Comparison of ENCODE assay signal across 16 cellular contexts in the genomic region with DNA sequence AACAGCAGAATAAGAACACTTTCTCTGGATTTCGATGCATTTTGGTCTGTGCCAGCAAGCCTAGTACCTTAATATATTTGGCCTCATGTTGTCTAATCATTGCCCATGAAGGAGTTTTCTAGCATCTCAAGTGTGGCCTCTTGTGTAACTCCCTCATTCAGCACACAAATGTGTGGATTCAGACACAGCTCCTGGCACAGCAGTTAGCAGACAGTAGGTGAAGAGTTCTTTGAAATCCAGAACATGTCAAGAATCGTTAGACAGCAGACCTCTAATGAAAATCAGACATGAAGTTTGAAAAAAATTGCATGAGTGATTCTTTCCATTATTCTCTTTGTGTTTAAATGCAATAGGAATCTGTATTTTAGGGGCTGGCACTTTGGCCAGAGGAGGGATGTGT.
DNase-seq lines count a peak whose midpoint lies in the region; ATAC-seq, FAIRE-seq and TF ChIP-seq lines count a peak whose summit lies in the region.
"Had no signal": no experiment of that assay in that cellular context is flagged by ENCODE, and none has a peak within 500 bp of the region (broad histone marks: within the 10 kb centered on the region; RNA-seq: fewer than 3 reads in every experiment).

No MANE protein-coding gene starts in this region.

- peaks cover 28% of the 10 kb centered on the region for H3K4me1 ChIP-seq in keratinocyte (ENCODE audit: control insufficient read depth, extremely low read depth, insufficient read depth, low read length)

- dilution Hi-C loops in keratinocyte (cut with MboI; ENCODE audit: extremely low pct_ligation_motif_present, low sequenced_read_pairs): no loop called here

- no peak overlapping the region for H3K4me2 ChIP-seq in keratinocyte (ENCODE audit: control insufficient read depth, extremely low read depth, insufficient read depth, low read depth, low read length)
- H3K4me2 ChIP-seq: BLaER1, GM23338 had no signal

- no peak for ATAC-seq in HG03571 (IDR thresholded peaks at IDR 0.05; ENCODE audit: unreplicated experiment)
- ATAC-seq: GM23338 had no signal

- no peaks in the 10 kb centered on the region for H3K9me3 ChIP-seq in keratinocyte (ENCODE audit: control insufficient read depth, low read depth, low read length)

- no peaks in the 10 kb centered on the region for H3K27me3 ChIP-seq in keratinocyte (ENCODE audit: control insufficient read depth, extremely low read depth, insufficient read depth, low read length)
- H3K27me3 ChIP-seq: BLaER1 had no signal

- H3K4me3 ChIP-seq in keratinocyte (ENCODE audit: control insufficient read depth in 2 of 3, extremely low read depth in 1 of 3, insufficient read depth in 2 of 3, low read depth in 1 of 3, low read length in 3 of 3): no peak overlapping the region
- H3K4me3 ChIP-seq: BLaER1, GM23338 had no signal

- H3K9me1 ChIP-seq in keratinocyte (ENCODE audit: control insufficient read depth, extremely low read depth, insufficient read depth, low read length): peaks cover 4% of the 10 kb centered on the region

- no peak overlapping the region for H2AFZ ChIP-seq in keratinocyte (ENCODE audit: control insufficient read depth, low read length)
- H2AFZ ChIP-seq: GM23338 had no signal

- H3K27ac ChIP-seq in keratinocyte (ENCODE audit: control insufficient read depth, insufficient read depth, low read length) (no peak overlapping the region), substantia nigra (ENCODE audit: low read depth, low read length, poor library complexity, severe bottlenecking) (peak overlapping the region; percentile 27)
- H3K27ac ChIP-seq: BLaER1, HL-60 had no signal

- no peak for TF ChIP-seq CTCF in keratinocyte (optimal IDR thresholded peaks at IDR 0.05 in 1 of 3, IDR thresholded peaks at IDR 0.05 in 1 of 3, conservative IDR thresholded peaks at IDR 0.05 in 1 of 3; ENCODE audit: extremely low read depth in 1 of 3, insufficient read depth in 2 of 3, low read length in 3 of 3)

- peaks cover 82% of the 10 kb centered on the region for H3K79me2 ChIP-seq in keratinocyte (ENCODE audit: control insufficient read depth, insufficient read depth, low read length)

- FAIRE-seq in keratinocyte (lab: Jason Lieb, UNC): peak; percentile 60

- H3K9ac ChIP-seq in keratinocyte (ENCODE audit: control insufficient read depth, extremely low read depth, insufficient read depth, low read length): no peak overlapping the region
- H3K9ac ChIP-seq: BLaER1 had no signal

- H4K20me1 ChIP-seq in keratinocyte (ENCODE audit: control insufficient read depth, extremely low read depth, insufficient read depth, low read length): peaks cover 3% of the 10 kb centered on the region

- peak; percentile 57 for DNase-seq in SK-N-DZ (ENCODE audit: low spot score)
- DNase-seq in keratinocyte (ENCODE audit: low read depth, low spot score): no peak
- DNase-seq in substantia nigra (lab: John Stamatoyannopoulos, UW): no peak
- no peak for DNase-seq in NCI-H1417 (lab: John Stamatoyannopoulos, UW)
- DNase-seq in NCI-H2171 (lab: John Stamatoyannopoulos, UW): no peak
- no peak for DNase-seq in SW 1271 (lab: John Stamatoyannopoulos, UW)
- DNase-seq: 8988T; CD4-positive, alpha-beta memory T cell; DMS153; DMS79; GF-D8; HCEC 1CT had no signal

- no peaks in the 10 kb centered on the region for H3K36me3 ChIP-seq in keratinocyte (ENCODE audit: control insufficient read depth in 2 of 2, extremely low read depth in 1 of 2, insufficient read depth in 2 of 2, low read length in 2 of 2)
